32 cellular contexts compared by ENCODE assay signal in genomic region chr1:153682730-153683129, GRCh38. TPM values are rescaled to one million over a fixed set of nuclear protein-coding genes. Genes with fewer than 3 reads are reported as not detected.
"Had no signal": no experiment of that assay in that cellular context is flagged by ENCODE, and none has a peak within 500 bp of the region (broad histone marks: within the 10 kb centered on the region; RNA-seq: fewer than 3 reads in every experiment).

No MANE protein-coding gene starts in this region.

- H3K27me3 ChIP-seq: adrenal gland had no signal

- FAIRE-seq: endometrium, frontal cortex had no signal

- ATAC-seq: activated CD4-positive, alpha-beta T cell treated with anti-CD3 and anti-CD28 coated beads for 36 hours; activated CD8-positive, alpha-beta memory T cell treated with anti-CD3 and anti-CD28 coated beads, Interleukin-2, amount 10 ng/mL, durations not matched to agents 7 days and 5 days; activated CD8-positive, alpha-beta T cell treated with anti-CD3 and anti-CD28 coated beads, Interleukin-2, amount 10 ng/mL, durations not matched to agents 7 days and 5 days; activated naive CD8-positive, alpha-beta T cell treated with anti-CD3 and anti-CD28 coated beads, Interleukin-2, amount 50 U/mL, for 24 hours; esophagus mucosa; T-helper 17 cell had no signal

- H3K36me3 ChIP-seq: adrenal gland, breast epithelium, cardiac muscle cell, colonic mucosa had no signal

- DNase-seq: activated CD4-positive, alpha-beta memory T cell treated with anti-CD3 and anti-CD28 coated beads for 36 hours; activated CD4-positive, alpha-beta T cell treated with anti-CD3 and anti-CD28 coated beads for 36 hours; activated CD4-positive, alpha-beta T cell treated with anti-CD3 and anti-CD28 coated beads, Interleukin-2, amount 10 ng/mL, durations not matched to agents 24 days and 14 days; activated CD4-positive, CD25-positive, alpha-beta regulatory T cell; activated CD4-positive, CD25-positive, alpha-beta regulatory T cell treated with anti-CD3 and anti-CD28 coated beads, Interleukin-2, amount 50 U/mL, for 72 hours; activated CD8-positive, alpha-beta memory T cell treated with anti-CD3 and anti-CD28 coated beads, Interleukin-2, amount 10 ng/mL, durations not matched to agents 7 days and 5 days; activated CD8-positive, alpha-beta memory T cell treated with anti-CD3 and anti-CD28 coated beads, Interleukin-2, amount 50 U/mL, for 4 hours; activated CD8-positive, alpha-beta T cell treated with anti-CD3 and anti-CD28 coated beads, Interleukin-2, amount 10 ng/mL, durations not matched to agents 7 days and 5 days; activated effector memory CD4-positive, alpha-beta T cell treated with anti-CD3 and anti-CD28 coated beads, Interleukin-2, amount 50 U/mL, for 16 hours; activated naive CD4-positive, alpha-beta T cell treated with anti-CD3 and anti-CD28 coated beads for 36 hours; activated naive CD8-positive, alpha-beta T cell treated with anti-CD3 and anti-CD28 coated beads for 36 hours; activated naive CD8-positive, alpha-beta T cell treated with anti-CD3 and anti-CD28 coated beads, Interleukin-2, amount 50 U/mL, for 24 hours; activated T-cell treated with anti-CD3 and anti-CD28 coated beads, Interleukin-2, amount 50 U/mL, for 1 hour; activated T-cell treated with anti-CD3 and anti-CD28 coated beads, Interleukin-2, amount 50 U/mL, for 48 hours; adrenal gland; amygdala; aorta; central memory CD4-positive, alpha-beta T cell; cerebellar nuclear complex; colonic mucosa; effector CD8-positive, alpha-beta T cell; foreskin fibroblast; T-helper 1 cell; T-helper 17 cell; T1000 had no signal

- H3K9me3 ChIP-seq: adrenal gland, breast epithelium, colonic mucosa had no signal

- H3K4me3 ChIP-seq: adrenal gland, breast epithelium, cardiac muscle cell, colonic mucosa had no signal

- H3K27ac ChIP-seq: adrenal gland, breast epithelium, cardiac muscle cell, colonic mucosa had no signal

RNA-seq across cellular contexts. Expression of gene NPR1, which starts 4.2 kb away (rescaled TPM):
- total RNA-seq: activated CD8-positive, alpha-beta memory T cell treated with anti-CD3 and anti-CD28 coated beads for 36 hours; activated CD8-positive, alpha-beta T cell treated with anti-CD3 and anti-CD28 coated beads, Interleukin-2, amount 10 ng/mL, durations not matched to agents 7 days and 5 days; activated T-helper 2 cell treated with anti-CD3 and anti-CD28 coated beads, Interferon-gamma antibody, Interleukin-2, Interleukin-4, amounts not matched to agents 10 μg/mL and 5 μg/mL and 100 μg/mL, durations not matched to agents 14 hours and 24 hours and 36 hours; T-helper 17 cell had no signal
